ENCODE assay signal across 12 cellular contexts in genomic region chr1:41806472-41807155, GRCh38.
A peak's percentile ranks its signal among the peaks of the same experiment; 100 is the strongest.
DNase-seq lines count a peak whose midpoint lies in the region; ATAC-seq, FAIRE-seq and TF ChIP-seq lines count a peak whose summit lies in the region.
"Had no signal": no experiment of that assay in that cellular context is flagged by ENCODE, and none has a peak within 500 bp of the region (broad histone marks: within the 10 kb centered on the region; RNA-seq: fewer than 3 reads in every experiment).

No MANE protein-coding gene starts in this region.

- no peak overlapping the region for H3K18ac ChIP-seq in mesenchymal stem cell (ENCODE audit: low read depth in 1 of 2, low read length in 2 of 2)

- H3K4me2 ChIP-seq in K562 (ENCODE audit: insufficient read depth, low read length) = no peak overlapping the region
- no peak overlapping the region for H3K4me2 ChIP-seq in mesenchymal stem cell (ENCODE audit: low read length, poor library complexity, severe bottlenecking)

- H2AK5ac ChIP-seq in mesenchymal stem cell (ENCODE audit: low read length, severe bottlenecking) = no peak overlapping the region

- H3K9me3 ChIP-seq in K562 (replicated peaks; ENCODE audit: control insufficient read depth, insufficient read depth, low read depth, low read length) (no peaks in the 10 kb centered on the region), mesenchymal stem cell (ENCODE audit: control insufficient read depth, low read length) (no peaks in the 10 kb centered on the region), endodermal cell (ENCODE audit: control insufficient read depth, low read length) (no peaks in the 10 kb centered on the region)

- TF ChIP-seq CTCF in K562 (IDR thresholded peaks at IDR 0.05 in 2 of 3, conservative IDR thresholded peaks at IDR 0.05 in 1 of 3; ENCODE audit: insufficient read depth in 2 of 3, low read depth in 1 of 3, low read length in 3 of 3) (no peak), endodermal cell (conservative IDR thresholded peaks at IDR 0.05) (no peak)

- H2BK120ac ChIP-seq in mesenchymal stem cell (ENCODE audit: low read depth, low read length) = no peak overlapping the region

- ATAC-seq in GM19463 (IDR thresholded peaks at IDR 0.05; ENCODE audit: unreplicated experiment) (peak; percentile 48), K562 (no peak), GM19023 (IDR thresholded peaks at IDR 0.05; ENCODE audit: unreplicated experiment) (no peak), GM19324 (IDR thresholded peaks at IDR 0.05; ENCODE audit: low FRiP score, unreplicated experiment) (no peak)

- H3K27me3 ChIP-seq in K562 (ENCODE audit: control insufficient read depth in 2 of 2, insufficient read depth in 2 of 2, low read length in 2 of 2) = peaks cover 0 to 4% of the 10 kb centered on the region in 2 experiments; a peak in 1 of 5 replicates
- H3K27me3 ChIP-seq in mesenchymal stem cell (ENCODE audit: control insufficient read depth in 1 of 2, insufficient read depth in 1 of 2, low read length in 2 of 2) = no peaks in the 10 kb centered on the region
- no peaks in the 10 kb centered on the region for H3K27me3 ChIP-seq in endodermal cell (ENCODE audit: control insufficient read depth, insufficient read depth, low read length, poor library complexity, severe bottlenecking)

- H2BK5ac ChIP-seq in mesenchymal stem cell (ENCODE audit: low read depth, low read length, poor library complexity, severe bottlenecking) = no peak overlapping the region

- H3K36me3 ChIP-seq in K562 (ENCODE audit: control insufficient read depth, insufficient read depth, low read length) (no peaks in the 10 kb centered on the region), mesenchymal stem cell (ENCODE audit: control insufficient read depth in 1 of 2, insufficient read depth in 2 of 2, low read depth in 1 of 2, low read length in 2 of 2) (no peaks in the 10 kb centered on the region), endodermal cell (ENCODE audit: control insufficient read depth, insufficient read depth, low read length) (no peaks in the 10 kb centered on the region)

- H3K14ac ChIP-seq in mesenchymal stem cell (ENCODE audit: low read length in 2 of 2) = no peak overlapping the region

- H3K9me1 ChIP-seq in K562 (ENCODE audit: control insufficient read depth, insufficient read depth, low read length) = no peaks in the 10 kb centered on the region

- peak overlapping the region; percentile 92 for H3K27ac Mint-ChIP-seq in activated CD4-positive, alpha-beta T cell treated with anti-CD3 and anti-CD28 coated beads, Interleukin-2, amount 10 ng/mL, durations not matched to agents 7 days and 5 days
- H3K27ac Mint-ChIP-seq in endodermal cell = no peak overlapping the region
- H3K27ac Mint-ChIP-seq: nephron progenitor cell had no signal

- POLR2A ChIA-PET in activated CD4-positive, alpha-beta T cell treated with anti-CD3 and anti-CD28 coated beads, Interleukin-2, amount 10 ng/mL, durations not matched to agents 7 days and 5 days (lab: Charles Lee) = no interaction called here
- POLR2A ChIA-PET in K562 (lab: Yijun Ruan, JAX) = no interaction called here

- no peak overlapping the region for H2BK12ac ChIP-seq in mesenchymal stem cell (ENCODE audit: low read length in 2 of 2)

- peaks cover 93% of the 10 kb centered on the region for H3K4me1 Mint-ChIP-seq in activated CD4-positive, alpha-beta T cell treated with anti-CD3 and anti-CD28 coated beads, Interleukin-2, amount 10 ng/mL, durations not matched to agents 7 days and 5 days
- no peaks in the 10 kb centered on the region for H3K4me1 Mint-ChIP-seq in endodermal cell

- H3K4me1 ChIP-seq in K562 (replicated peaks in 1 of 2; ENCODE audit: control insufficient read depth in 2 of 2, insufficient read depth in 2 of 2, low read length in 2 of 2) (no peaks in the 10 kb centered on the region), mesenchymal stem cell (ENCODE audit: control insufficient read depth, insufficient read depth, low read depth, low read length) (peaks cover 10% of the 10 kb centered on the region), endodermal cell (ENCODE audit: control insufficient read depth, insufficient read depth, low read length) (no peaks in the 10 kb centered on the region)

- no peak overlapping the region for H3K23ac ChIP-seq in mesenchymal stem cell (ENCODE audit: low read length in 2 of 2)

- CTCF ChIA-PET in activated CD4-positive, alpha-beta T cell treated with anti-CD3 and anti-CD28 coated beads, Interleukin-2, amount 10 ng/mL, durations not matched to agents 7 days and 5 days (lab: Charles Lee) = no interaction called here
- CTCF ChIA-PET in K562 (lab: Yijun Ruan, JAX; ENCODE audit: low intra/inter-chr PET ratio) = no interaction called here

- H4K20me1 ChIP-seq in K562 (replicated peaks; ENCODE audit: control insufficient read depth, insufficient read depth, low read length) = peaks cover 7% of the 10 kb centered on the region; the same call in 1 of the 2 replicates

- intact Hi-C loops in K562 (cut with micrococcal nuclease) = no loop called here

- BruUV-seq in K562 (replicated peaks; lab: Mats Ljungman, UMichigan) = no TSS peak

- H3K36me3 Mint-ChIP-seq in activated CD4-positive, alpha-beta T cell treated with anti-CD3 and anti-CD28 coated beads, Interleukin-2, amount 10 ng/mL, durations not matched to agents 7 days and 5 days (ENCODE audit: low read depth) = peaks cover 9% of the 10 kb centered on the region
- no peaks in the 10 kb centered on the region for H3K36me3 Mint-ChIP-seq in endodermal cell (ENCODE audit: low read depth)

- no peak overlapping the region for H3K4me3 ChIP-seq in K562
- no peak overlapping the region for H3K4me3 ChIP-seq in mesenchymal stem cell (ENCODE audit: insufficient read depth in 1 of 2, low read depth in 1 of 2, low read length in 2 of 2)
- H3K4me3 ChIP-seq in endodermal cell (ENCODE audit: low read length) = no peak overlapping the region

- no peak overlapping the region for H3K9ac ChIP-seq in K562 (ENCODE audit: insufficient read depth in 1 of 2, low read depth in 2 of 2, low read length in 2 of 2)
- H3K9ac ChIP-seq in mesenchymal stem cell (ENCODE audit: low read length) = no peak overlapping the region
- no peak overlapping the region for H3K9ac ChIP-seq in endodermal cell (ENCODE audit: extremely low read depth, low read length, poor library complexity, severe bottlenecking)

- TF ChIP-seq RAD21 in K562 (CRISPR knock-in tag; conservative IDR thresholded peaks at IDR 0.05 in 1 of 2, IDR thresholded peaks at IDR 0.05 in 1 of 2) = no peak

- peaks cover 30% of the 10 kb centered on the region for H3K79me1 ChIP-seq in mesenchymal stem cell (replicated peaks; ENCODE audit: low read length, poor library complexity, severe bottlenecking)

- no peak overlapping the region for H2AFZ ChIP-seq in K562 (ENCODE audit: low read depth, low read length)
- H2AFZ ChIP-seq in mesenchymal stem cell (ENCODE audit: low read depth, low read length) = no peak overlapping the region

- H3K27me3 Mint-ChIP-seq in activated CD4-positive, alpha-beta T cell treated with anti-CD3 and anti-CD28 coated beads, Interleukin-2, amount 10 ng/mL, durations not matched to agents 7 days and 5 days = no peaks in the 10 kb centered on the region
- H3K27me3 Mint-ChIP-seq in endodermal cell (ENCODE audit: insufficient read depth) = no peaks in the 10 kb centered on the region

- H3K79me2 ChIP-seq in K562 (ENCODE audit: control insufficient read depth, insufficient read depth, low read length) = no peaks in the 10 kb centered on the region

- DNase-seq in activated CD4-positive, alpha-beta T cell treated with anti-CD3 and anti-CD28 coated beads, Interleukin-2, amount 10 ng/mL, durations not matched to agents 7 days and 5 days = peak; percentile 59
- peak in 3 of 4 experiments; percentile 19 to 29 (median 24) for DNase-seq in K562 (ENCODE audit: extremely low read depth in 1 of 4, low spot score in 3 of 4)
- peak; percentile 53 to 68 for DNase-seq in stimulated activated CD8-positive, alpha-beta memory T cell treated with anti-CD3 and anti-CD28 coated beads, Interleukin-7, amount 100 ng/mL, for 48 hours (ENCODE audit: extremely low read depth in 1 of 2, low read depth in 1 of 2)
- DNase-seq in mesenchymal stem cell = no peak
- no peak for DNase-seq in endodermal cell
- DNase-seq: GDM1, hypothalamus, NCI-H510A, nephron progenitor cell had no signal

- H2BK15ac ChIP-seq in mesenchymal stem cell (ENCODE audit: low read depth, poor library complexity, severe bottlenecking) = no peak overlapping the region

- H3K9me3 Mint-ChIP-seq in activated CD4-positive, alpha-beta T cell treated with anti-CD3 and anti-CD28 coated beads, Interleukin-2, amount 10 ng/mL, durations not matched to agents 7 days and 5 days = no peaks in the 10 kb centered on the region
- no peaks in the 10 kb centered on the region for H3K9me3 Mint-ChIP-seq in endodermal cell
- H3K9me3 Mint-ChIP-seq: nephron progenitor cell had no signal

- TF ChIP-seq POLR2A in K562 (conservative IDR thresholded peaks at IDR 0.05) = no peak

- H4K91ac ChIP-seq in mesenchymal stem cell (ENCODE audit: low read length) = no peak overlapping the region

- no peak overlapping the region for H4K8ac ChIP-seq in mesenchymal stem cell (ENCODE audit: low read length)

- under 1% methylated on average over 14 of the region's 17 CpGs for WGBS in K562 (ENCODE audit: insufficient coverage, low coverage, missing lambda C conversion rate)
- WGBS in mesenchymal stem cell = 90% methylated on average over 14 of the region's 17 CpGs
- 85 to 93% methylated on average over 7 to 17 of the region's 17 CpGs for WGBS in endodermal cell (ENCODE audit: insufficient coverage in 1 of 2, insufficient read length in 1 of 2), 2 experiments

- no peak overlapping the region for H3K27ac ChIP-seq in K562 (ENCODE audit: extremely low read depth, low read depth, low read length)
- no peak overlapping the region for H3K27ac ChIP-seq in mesenchymal stem cell (ENCODE audit: low read length, poor library complexity, severe bottlenecking)
- H3K27ac ChIP-seq in endodermal cell (ENCODE audit: low read depth, low read length) = no peak overlapping the region

- no peak for TF ChIP-seq EP300 in K562 (IDR thresholded peaks at IDR 0.05; ENCODE audit: low read length)

- in situ Hi-C loops in K562 (cut with MboI) = loop anchor here (25.0 kb wide), 1 partner anchor 331 kb away; no protein-coding TSS in a partner anchor

- no peak for FAIRE-seq in K562 (lab: Jason Lieb, UNC)

- H3K4me3 Mint-ChIP-seq in activated CD4-positive, alpha-beta T cell treated with anti-CD3 and anti-CD28 coated beads, Interleukin-2, amount 10 ng/mL, durations not matched to agents 7 days and 5 days = peak overlapping the region; percentile 62
- no peak overlapping the region for H3K4me3 Mint-ChIP-seq in endodermal cell
- H3K4me3 Mint-ChIP-seq: nephron progenitor cell had no signal

- H3K4ac ChIP-seq in mesenchymal stem cell (ENCODE audit: low read depth in 1 of 2, low read length in 2 of 2) = no peak overlapping the region

TF ChIP-seq in K562, 482 proteins besides CTCF, POLR2A, EP300 and RAD21 (continues in another document):
- peak; percentile 90 for TF ChIP-seq EGR1 (conservative IDR thresholded peaks at IDR 0.05)

Comparison
In these comparisons a context has a peak if more than half of its experiments do, and no peak if none do; other contexts are left out.
1. DNase-seq: peak in activated CD4-positive, alpha-beta T cell treated with anti-CD3 and anti-CD28 coated beads, Interleukin-2, amount 10 ng/mL, durations not matched to agents 7 days and 5 days (single experiment), K562 (3 of 4) and stimulated activated CD8-positive, alpha-beta memory T cell treated with anti-CD3 and anti-CD28 coated beads, Interleukin-7, amount 100 ng/mL, for 48 hours (2 of 2); none in mesenchymal stem cell (single experiment) and endodermal cell (single experiment).